1 cellular context compared by ENCODE assay signal in genomic region chr4:3847211-3847940, GRCh38.
TF ChIP-seq lines count a peak whose summit lies in the region.

No MANE protein-coding gene starts in this region.

TF ChIP-seq in H1, 55 proteins besides CTCF, POLR2A, EP300 and RAD21 (continued from another document):
- no peak for TF ChIP-seq E2F6 (IDR thresholded peaks at IDR 0.05)
TF ChIP-seq in H1: peak in this region for 0.
